ENCODE assay signal across 14 cellular contexts in the genomic region with DNA sequence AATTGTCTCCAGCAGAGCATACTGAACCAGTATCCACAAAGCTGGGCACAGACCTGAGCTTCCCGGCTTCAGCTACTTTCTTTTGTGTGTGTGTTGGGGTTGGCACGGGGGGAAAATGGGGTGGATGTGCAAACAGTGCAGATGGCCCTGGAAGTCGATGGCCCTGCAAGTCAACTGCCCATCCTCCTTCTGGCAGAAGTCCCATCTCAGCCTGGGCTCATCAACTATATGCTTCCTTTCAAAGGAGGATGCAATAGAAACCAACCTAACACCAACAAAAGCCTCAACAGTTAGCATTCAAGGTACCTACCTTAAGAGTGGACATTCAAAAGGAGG. TPM values are rescaled to one million over a fixed set of nuclear protein-coding genes. Genes with fewer than 3 reads are reported as not detected.
DNase-seq lines count a peak whose midpoint lies in the region; ATAC-seq, FAIRE-seq and TF ChIP-seq lines count a peak whose summit lies in the region.
"Had no signal": no experiment of that assay in that cellular context is flagged by ENCODE, and none has a peak within 500 bp of the region (broad histone marks: within the 10 kb centered on the region; RNA-seq: fewer than 3 reads in every experiment).

No MANE protein-coding gene starts in this region.

- peaks cover 5 to 22% of the 10 kb centered on the region in 2 donors for H3K4me1 ChIP-seq in duodenal mucosa (ENCODE audit: control insufficient read depth in 1 of 2, insufficient read depth in 2 of 2, low read length in 2 of 2)

- no peak overlapping the region for H3K9ac ChIP-seq in duodenal mucosa (ENCODE audit: low read depth in 1 of 2, low read length in 2 of 2)

- intact Hi-C loops in activated CD4-positive, alpha-beta memory T cell treated with anti-CD3 and anti-CD28 coated beads for 36 hours (cut with micrococcal nuclease) = no loop called here

- H3K27ac Mint-ChIP-seq in activated CD4-positive, alpha-beta memory T cell treated with anti-CD3 and anti-CD28 coated beads for 36 hours = no peak overlapping the region
- H3K27ac Mint-ChIP-seq: CD4-positive, alpha-beta T cell; GM23338 had no signal

- no peak overlapping the region for H3K27ac ChIP-seq in duodenal mucosa (ENCODE audit: low read depth, low read length)

- DNase-seq in NCI-H748 (lab: John Stamatoyannopoulos, UW; ENCODE audit: unreplicated experiment) (peak; percentile 33), NCI-H748 treated with DMSO at 0.1 percent for 48 hours (lab: John Stamatoyannopoulos, UW) (no peak), NCI-H69 (lab: John Stamatoyannopoulos, UW) (peak; percentile 88), urothelium cell line (ENCODE audit: low spot score) (no peak), HEK293T (ENCODE audit: extremely low spot score) (no peak)
- DNase-seq in activated CD4-positive, alpha-beta memory T cell treated with anti-CD3 and anti-CD28 coated beads for 36 hours = no peak
- DNase-seq: CD4-positive, alpha-beta T cell; KBM-7; NCI-H1048; NCI-H2107 had no signal

- H3K4me3 Mint-ChIP-seq in activated CD4-positive, alpha-beta memory T cell treated with anti-CD3 and anti-CD28 coated beads for 36 hours = no peak overlapping the region
- H3K4me3 Mint-ChIP-seq: CD4-positive, alpha-beta T cell; GM23338 had no signal

- no peaks in the 10 kb centered on the region for H3K9me3 Mint-ChIP-seq in activated CD4-positive, alpha-beta memory T cell treated with anti-CD3 and anti-CD28 coated beads for 36 hours
- H3K9me3 Mint-ChIP-seq: GM23338 had no signal

- no peak for ATAC-seq in HG02938 (IDR thresholded peaks at IDR 0.05; ENCODE audit: unreplicated experiment)

- no peaks in the 10 kb centered on the region for H3K36me3 Mint-ChIP-seq in activated CD4-positive, alpha-beta memory T cell treated with anti-CD3 and anti-CD28 coated beads for 36 hours

- no peaks in the 10 kb centered on the region for H3K27me3 Mint-ChIP-seq in activated CD4-positive, alpha-beta memory T cell treated with anti-CD3 and anti-CD28 coated beads for 36 hours
- H3K27me3 Mint-ChIP-seq: CD4-positive, alpha-beta T cell had no signal

- peak; percentile 58 for FAIRE-seq in urothelium cell line (lab: Jason Lieb, UNC)

- POLR2A ChIA-PET in HEK293T (lab: Yijun Ruan, JAX) = no interaction called here
- POLR2A ChIA-PET in activated CD4-positive, alpha-beta memory T cell treated with anti-CD3 and anti-CD28 coated beads for 36 hours (lab: Charles Lee) = no interaction called here

- peak overlapping the region; percentile 1 to 30 for H3K4me3 ChIP-seq in duodenal mucosa (ENCODE audit: low read depth in 1 of 2, low read length in 2 of 2)
- H3K4me3 ChIP-seq: GM23338 had no signal

- no peaks in the 10 kb centered on the region for H3K36me3 ChIP-seq in duodenal mucosa (ENCODE audit: control insufficient read depth in 1 of 2, insufficient read depth in 2 of 2, low read length in 2 of 2)

- no peaks in the 10 kb centered on the region for H3K4me1 Mint-ChIP-seq in activated CD4-positive, alpha-beta memory T cell treated with anti-CD3 and anti-CD28 coated beads for 36 hours (ENCODE audit: low read depth)

- CTCF ChIA-PET in HEK293T (lab: Yijun Ruan, JAX) = no interaction called here
- CTCF ChIA-PET in activated CD4-positive, alpha-beta memory T cell treated with anti-CD3 and anti-CD28 coated beads for 36 hours (lab: Charles Lee) = no interaction called here

- H3K27me3 ChIP-seq in duodenal mucosa (ENCODE audit: control insufficient read depth in 1 of 2, insufficient read depth in 2 of 2, low read length in 2 of 2) = no peaks in the 10 kb centered on the region

- no peaks in the 10 kb centered on the region for H3K9me3 ChIP-seq in duodenal mucosa (ENCODE audit: control insufficient read depth in 1 of 2, low read length in 2 of 2)

TF ChIP-seq in HEK293T, 16 proteins besides CTCF, POLR2A, EP300 and RAD21:
- no peak for TF ChIP-seq NFRKB (IDR thresholded peaks at IDR 0.05)
- TF ChIP-seq FOXM1 (IDR thresholded peaks at IDR 0.05; ENCODE audit: borderline replicate concordance) = no peak
- TF ChIP-seq FOXA1 (IDR thresholded peaks at IDR 0.05) = no peak
- TF ChIP-seq, protein P1, sequence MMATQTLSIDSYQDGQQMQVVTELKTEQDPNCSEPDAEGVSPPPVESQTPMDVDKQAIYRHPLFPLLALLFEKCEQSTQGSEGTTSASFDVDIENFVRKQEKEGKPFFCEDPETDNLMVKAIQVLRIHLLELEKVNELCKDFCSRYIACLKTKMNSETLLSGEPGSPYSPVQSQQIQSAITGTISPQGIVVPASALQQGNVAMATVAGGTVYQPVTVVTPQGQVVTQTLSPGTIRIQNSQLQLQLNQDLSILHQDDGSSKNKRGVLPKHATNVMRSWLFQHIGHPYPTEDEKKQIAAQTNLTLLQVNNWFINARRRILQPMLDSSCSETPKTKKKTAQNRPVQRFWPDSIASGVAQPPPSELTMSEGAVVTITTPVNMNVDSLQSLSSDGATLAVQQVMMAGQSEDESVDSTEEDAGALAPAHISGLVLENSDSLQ (IDR thresholded peaks at IDR 0.05) = no peak
- no peak for TF ChIP-seq SUZ12 (IDR thresholded peaks at IDR 0.05)
- no peak for TF ChIP-seq LEF1 (IDR thresholded peaks at IDR 0.05; ENCODE audit: borderline replicate concordance)
- no peak for TF ChIP-seq ELF4 (IDR thresholded peaks at IDR 0.05)
- no peak for TF ChIP-seq FOXK2 (IDR thresholded peaks at IDR 0.05)
- no peak for TF ChIP-seq CTBP1 (IDR thresholded peaks at IDR 0.05; ENCODE audit: borderline replicate concordance)
- no peak for TF ChIP-seq SP1 (IDR thresholded peaks at IDR 0.05)
- no peak for TF ChIP-seq TARDBP (IDR thresholded peaks at IDR 0.05)
- no peak for TF ChIP-seq ZNF384 (IDR thresholded peaks at IDR 0.05)
- no peak for TF ChIP-seq L3MBTL2 (conservative IDR thresholded peaks at IDR 0.05)
- TF ChIP-seq ARNT (IDR thresholded peaks at IDR 0.05) = no peak
- no peak for TF ChIP-seq HDGF (IDR thresholded peaks at IDR 0.05; ENCODE audit: borderline replicate concordance)
- no peak for TF ChIP-seq BHLHE40 (IDR thresholded peaks at IDR 0.05; ENCODE audit: borderline replicate concordance)

RNA-seq across cellular contexts. Expression of a gene that starts 55.7 kb away (rescaled TPM):
- total RNA-seq in activated CD4-positive, alpha-beta memory T cell treated with anti-CD3 and anti-CD28 coated beads for 36 hours = not detected
- total RNA-seq: CD4-positive, alpha-beta T cell; OCI-LY7 had no signal

Comparison
In these comparisons a context has a peak if more than half of its experiments do, and no peak if none do; other contexts are left out.
1. DNase-seq: peak in NCI-H748 (single experiment) and NCI-H69 (single experiment); none in NCI-H748 treated with DMSO at 0.1 percent for 48 hours (single experiment), urothelium cell line (single experiment), HEK293T (single experiment) and activated CD4-positive, alpha-beta memory T cell treated with anti-CD3 and anti-CD28 coated beads for 36 hours (single experiment).